23 cellular contexts compared by ENCODE assay signal in genomic region chr12:72642726-72643125, GRCh38.
"Had no signal": no experiment of that assay in that cellular context is flagged by ENCODE, and none has a peak within 500 bp of the region (broad histone marks: within the 10 kb centered on the region; RNA-seq: fewer than 3 reads in every experiment).

No MANE protein-coding gene starts in this region.

- H3K9me3 ChIP-seq: esophagus muscularis mucosa, gastrocnemius medialis, left lung, lower lobe of right lung had no signal

- H3K4me1 ChIP-seq: esophagus muscularis mucosa, foreskin keratinocyte, gastrocnemius medialis, heart right ventricle, left lung, lower lobe of right lung had no signal

- ATAC-seq: foreskin keratinocyte, gastrocnemius medialis, heart right ventricle, left cardiac atrium, left lung, left ventricle myocardium superior, lower lobe of right lung, mucosa of descending colon had no signal

- H3K36me3 ChIP-seq: esophagus muscularis mucosa, gastrocnemius medialis, heart right ventricle, left lung, lower lobe of right lung had no signal

- DNase-seq: dermis blood vessel endothelial cell; dorsolateral prefrontal cortex; effector CD4-positive, alpha-beta T cell; effector memory CD4-positive, alpha-beta T cell; foreskin keratinocyte; gastrocnemius medialis; glutamatergic neuron; head of caudate nucleus; heart right ventricle; hippocampal formation; left cardiac atrium; left lung; left ventricle myocardium superior; lower lobe of right lung; mesenchymal stem cell; mucosa of descending colon; naive B cell had no signal

- FAIRE-seq: colon, endothelial cell of umbilical vein, islet of Langerhans, keratinocyte had no signal

- H3K4me3 ChIP-seq: coronary artery, dorsolateral prefrontal cortex, esophagus muscularis mucosa, gastrocnemius medialis, heart right ventricle, left lung, lower lobe of right lung, mucosa of descending colon had no signal

- H3K27ac ChIP-seq: coronary artery, dorsolateral prefrontal cortex, esophagus muscularis mucosa, foreskin keratinocyte, gastrocnemius medialis, heart right ventricle, left lung, lower lobe of right lung had no signal

- H3K27me3 ChIP-seq: dorsolateral prefrontal cortex, esophagus muscularis mucosa, foreskin keratinocyte, gastrocnemius medialis, heart right ventricle, left lung had no signal
